In genomic region chr1:229624906-229625871, GRCh38 we compare ENCODE assay signal across 8 cellular contexts. TPM values are rescaled to one million over a fixed set of nuclear protein-coding genes. Genes with fewer than 3 reads are reported as not detected.
DNase-seq lines count a peak whose midpoint lies in the region; ATAC-seq and TF ChIP-seq lines count a peak whose summit lies in the region.

No MANE protein-coding gene starts in this region.

- TF ChIP-seq POLR2A in Raji (IDR thresholded peaks at IDR 0.05; ENCODE audit: insufficient read depth, low read depth, low read length): 0 out of 2 replicates have a peak, but pooled peaks have one; percentile 33

- H3K27ac ChIP-seq in HUES48 (ENCODE audit: low read depth, low read length): peak overlapping the region; percentile 90
- peak overlapping the region; percentile 42 for H3K27ac ChIP-seq in osteoblast (ENCODE audit: low read depth, low read length)
- peak overlapping the region; percentile 75 for H3K27ac ChIP-seq in thymus (ENCODE audit: low read depth)

- intact Hi-C loops in Calu3 (cut with micrococcal nuclease; ENCODE audit: unreplicated experiment): loop anchor here (5.0 kb wide), 1 partner anchor 68 kb away; the partner anchor contains the start of gene ABCB10

- peaks cover 14% of the 10 kb centered on the region for H3K4me1 ChIP-seq in HUES48 (ENCODE audit: control insufficient read depth, insufficient read depth, low read length)
- H3K4me1 ChIP-seq in osteoblast (ENCODE audit: insufficient read depth, low read length): peaks cover 51% of the 10 kb centered on the region
- H3K4me1 ChIP-seq in thymus (ENCODE audit: control insufficient read depth, insufficient read depth, low read length): peaks cover 4% of the 10 kb centered on the region

- H4K20me1 ChIP-seq in osteoblast (ENCODE audit: insufficient read depth, low read length): peaks cover 37% of the 10 kb centered on the region

- TF ChIP-seq CTCF in Calu3 (IDR thresholded peaks at IDR 0.05; ENCODE audit: unreplicated experiment) (no peak), osteoblast (IDR thresholded peaks at IDR 0.05; ENCODE audit: extremely low read depth, low read depth, low read length) (no peak)

- H3K36me3 ChIP-seq in HUES48 (ENCODE audit: control insufficient read depth, insufficient read depth, low read length) (peaks cover 20% of the 10 kb centered on the region), osteoblast (ENCODE audit: insufficient read depth, low read length) (no peaks in the 10 kb centered on the region), thymus (ENCODE audit: control insufficient read depth, insufficient read depth) (no peaks in the 10 kb centered on the region)

- no peaks in the 10 kb centered on the region for H3K9me3 ChIP-seq in HUES48 (ENCODE audit: control insufficient read depth, insufficient read depth, low read length)
- H3K9me3 ChIP-seq in osteoblast (ENCODE audit: low read depth, low read length): no peaks in the 10 kb centered on the region
- H3K9me3 ChIP-seq in thymus (ENCODE audit: control insufficient read depth): no peaks in the 10 kb centered on the region

- H3K4me3 Mint-ChIP-seq in Calu3 (ENCODE audit: low read depth, unreplicated experiment): peak overlapping the region; percentile 82

- H3K4me1 Mint-ChIP-seq in Calu3 (ENCODE audit: low read depth, unreplicated experiment): peaks cover 44% of the 10 kb centered on the region

- no peaks in the 10 kb centered on the region for H3K27me3 ChIP-seq in HUES48 (ENCODE audit: control insufficient read depth, insufficient read depth, low read length)
- H3K27me3 ChIP-seq in osteoblast (ENCODE audit: insufficient read depth, low read length): no peaks in the 10 kb centered on the region
- H3K27me3 ChIP-seq in thymus (ENCODE audit: control insufficient read depth, insufficient read depth): no peaks in the 10 kb centered on the region

- peak overlapping the region; percentile 95 for H3K4me3 ChIP-seq in HUES48 (ENCODE audit: low read depth, low read length)
- H3K4me3 ChIP-seq in osteoblast (ENCODE audit: insufficient read depth, low read length): peak overlapping the region; percentile 96
- peak overlapping the region; percentile 71 for H3K4me3 ChIP-seq in thymus (ENCODE audit: low read length)

- H3K27me3 Mint-ChIP-seq in Calu3 (ENCODE audit: unreplicated experiment): no peaks in the 10 kb centered on the region

- peaks cover 85% of the 10 kb centered on the region for H3K79me2 ChIP-seq in osteoblast (ENCODE audit: insufficient read depth, low read length)

- peaks cover 45% of the 10 kb centered on the region for H3K36me3 Mint-ChIP-seq in Calu3 (ENCODE audit: insufficient read depth, unreplicated experiment)

- DNase-seq in Calu3 (peak; percentile 73), germinal center (ENCODE audit: low spot score) (peak; percentile 76), osteoblast (ENCODE audit: insufficient read length, low spot score, missing footprints) (peak; percentile 95)
- DNase-seq in activated naive CD4-positive, alpha-beta T cell treated with Interleukin-2 at 50 U/mL for 16 hours: peak; percentile 58

- CTCF ChIA-PET in Calu3 (lab: Charles Lee): interaction anchor here (1.0 to 1.2 kb wide), 2 partner anchors 66 kb away, joined by 3 to 7 read pairs; partner anchors contain the start of gene ABCB10

- peak overlapping the region; percentile 89 for H3K4me2 ChIP-seq in osteoblast (ENCODE audit: insufficient read depth, low read length)

- peak; percentile 40 for ATAC-seq in GM21381 (IDR thresholded peaks at IDR 0.05; ENCODE audit: unreplicated experiment)

- WGBS in thymus: 3% methylated on average over 85 of the region's 86 CpGs

- H3K9me3 Mint-ChIP-seq in Calu3 (ENCODE audit: low read depth, unreplicated experiment): no peaks in the 10 kb centered on the region

- peak overlapping the region; percentile 58 for H3K27ac Mint-ChIP-seq in Calu3 (ENCODE audit: unreplicated experiment)

- peak overlapping the region; percentile 55 for H3K9ac ChIP-seq in HUES48 (ENCODE audit: low read depth, low read length)

- no TSS peak for BruUV-seq in Calu3 (replicated peaks; lab: Mats Ljungman, UMichigan)

- peak overlapping the region; percentile 69 for H2AFZ ChIP-seq in osteoblast (ENCODE audit: low read length)

RNA-seq across cellular contexts. Expression of gene TAF5L, which starts 0.7 kb away (rescaled TPM):
- total RNA-seq in Calu3 (2022) (35.8 and 36.3 TPM in 2 replicates), osteoblast (13.4 and 14.4 TPM in 2 replicates)
- polyA plus RNA-seq in thymus: 11.3 TPM

RNA-seq across cellular contexts. Expression of gene URB2, which starts 0.9 kb away (rescaled TPM):
- total RNA-seq in Calu3 (2022) (25.2 and 25.7 TPM in 2 replicates), osteoblast (7.7 and 9.0 TPM in 2 replicates)
- 3.7 TPM for polyA plus RNA-seq in thymus

Comparison
In these comparisons a context has a peak if more than half of its experiments do, and no peak if none do; other contexts are left out.
1. Peak in every context shown above with its lines: DNase-seq, ATAC-seq, H3K4me3 ChIP-seq and H3K27ac ChIP-seq.